2 cellular contexts compared by ENCODE assay signal in the genomic region with DNA sequence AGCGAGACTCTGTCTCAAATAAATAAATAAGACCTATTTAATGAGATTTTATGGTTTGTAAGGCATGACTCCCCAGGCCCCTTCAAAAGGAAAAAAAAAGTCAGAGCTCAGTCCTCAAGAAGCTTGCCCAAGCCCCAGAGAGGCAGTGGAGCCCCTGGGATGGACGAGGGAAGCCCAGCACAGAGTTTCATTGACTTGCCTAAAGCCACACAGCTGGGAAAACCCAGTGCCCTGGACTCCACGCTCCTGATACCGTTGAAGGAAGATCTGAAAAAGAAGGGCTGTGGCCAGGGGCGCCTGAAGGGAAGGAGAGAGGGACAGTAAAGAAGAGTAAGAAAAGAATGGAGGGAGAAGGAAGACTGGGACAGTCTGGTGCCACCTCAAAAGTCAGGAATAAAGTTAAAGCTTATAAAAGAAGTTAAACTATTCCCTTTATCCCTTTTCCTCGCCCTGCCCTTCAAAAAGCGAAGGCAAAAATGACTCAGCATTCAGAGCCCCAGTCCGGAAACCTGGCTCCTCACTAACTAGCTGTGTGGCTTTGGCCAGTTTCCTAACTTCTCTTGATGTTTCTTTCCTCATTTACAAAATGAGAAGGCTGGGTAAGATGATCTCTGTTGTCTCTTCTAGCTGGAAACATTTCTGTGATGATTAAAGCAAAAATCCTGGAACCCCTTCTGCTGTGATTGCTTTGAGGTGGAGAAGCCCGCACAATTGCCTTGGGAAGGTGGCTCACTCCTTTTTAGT.
TF ChIP-seq lines count a peak whose summit lies in the region.

No MANE protein-coding gene starts in this region.

TF ChIP-seq in A549, 52 proteins besides CTCF, POLR2A, EP300 and RAD21:
- TF ChIP-seq, protein P1, sequence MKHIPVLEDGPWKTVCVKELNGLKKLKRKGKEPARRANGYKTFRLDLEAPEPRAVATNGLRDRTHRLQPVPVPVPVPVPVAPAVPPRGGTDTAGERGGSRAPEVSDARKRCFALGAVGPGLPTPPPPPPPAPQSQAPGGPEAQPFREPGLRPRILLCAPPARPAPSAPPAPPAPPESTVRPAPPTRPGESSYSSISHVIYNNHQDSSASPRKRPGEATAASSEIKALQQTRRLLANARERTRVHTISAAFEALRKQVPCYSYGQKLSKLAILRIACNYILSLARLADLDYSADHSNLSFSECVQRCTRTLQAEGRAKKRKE (CRISPR knock-in tag; IDR thresholded peaks at IDR 0.05; ENCODE audit: low read depth), result no peak
- TF ChIP-seq POLR2AphosphoS2 (conservative IDR thresholded peaks at IDR 0.05; ENCODE audit: low read length) (no peak), CBX2 (IDR thresholded peaks at IDR 0.05; ENCODE audit: borderline replicate concordance, low read depth) (no peak), JUNB (IDR thresholded peaks at IDR 0.05) (no peak), HOXB5 (CRISPR knock-in tag; IDR thresholded peaks at IDR 0.05) (no peak), GATA3 (IDR thresholded peaks at IDR 0.05; ENCODE audit: borderline replicate concordance) (no peak), SMC3 (IDR thresholded peaks at IDR 0.05) (no peak), NPAS2 (CRISPR knock-in tag; IDR thresholded peaks at IDR 0.05; ENCODE audit: borderline replicate concordance) (no peak), ZSCAN20 (CRISPR knock-in tag; IDR thresholded peaks at IDR 0.05) (no peak), FOSL2 (IDR thresholded peaks at IDR 0.05) (no peak), FOSL2 (CRISPR knock-in tag; IDR thresholded peaks at IDR 0.05) (no peak), CBX8 (IDR thresholded peaks at IDR 0.05) (no peak), NFE2L2 (conservative IDR thresholded peaks at IDR 0.05; ENCODE audit: low read length) (no peak)

TF ChIP-seq in HCT116, 20 proteins besides CTCF, POLR2A, EP300 and RAD21 (continued from another document):
- TF ChIP-seq SP1 (IDR thresholded peaks at IDR 0.05; ENCODE audit: low read depth), result peak; percentile 46; the same call in 1 of the 2 replicates
